ENCODE assay signal across 13 cellular contexts in the genomic region with DNA sequence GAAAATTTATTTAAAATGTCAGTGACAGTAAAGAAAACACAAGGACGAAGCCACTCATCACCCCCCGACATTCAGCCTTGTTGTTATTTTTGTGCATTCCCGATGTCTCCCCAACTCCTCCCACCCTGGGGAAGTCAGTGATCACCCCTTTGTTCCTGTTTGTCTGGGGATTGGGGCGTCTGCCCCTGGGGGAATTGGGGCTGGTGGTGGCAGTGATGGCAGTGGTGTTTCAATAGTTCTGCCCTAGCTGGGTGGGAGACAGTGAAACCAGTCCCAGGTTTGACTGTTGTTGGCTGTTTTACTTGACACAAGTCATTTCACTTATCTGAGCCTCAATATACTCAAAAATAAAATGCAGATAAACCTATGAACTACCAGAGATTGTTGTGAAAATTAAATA. TPM values are rescaled to one million over a fixed set of nuclear protein-coding genes. Genes with fewer than 3 reads are reported as not detected.
DNase-seq lines count a peak whose midpoint lies in the region; ATAC-seq and TF ChIP-seq lines count a peak whose summit lies in the region.
"Had no signal": no experiment of that assay in that cellular context is flagged by ENCODE, and none has a peak within 500 bp of the region (broad histone marks: within the 10 kb centered on the region; RNA-seq: fewer than 3 reads in every experiment).

No MANE protein-coding gene starts in this region.

- H3K4me2 ChIP-seq in SK-N-SH: 0 out of 2 replicates have a peak overlapping the region, but pooled peaks have one; percentile 23

- H3K4me3 Mint-ChIP-seq in effector memory CD8-positive, alpha-beta T cell: peak overlapping the region in 1 of 2 donors; percentile 58
- H3K4me3 Mint-ChIP-seq in stimulated activated memory B cell treated with anti-CD40 and anti-IgM and Interleukin-4, amounts not matched to agents 10 μg/mL and 1 μg/mL and 100 μg/mL, for 72 hours: peak overlapping the region; percentile 52

- H3K36me3 Mint-ChIP-seq in effector memory CD8-positive, alpha-beta T cell (ENCODE audit: insufficient read depth): peaks cover 22% of the 10 kb centered on the region
- H3K36me3 Mint-ChIP-seq in stimulated activated memory B cell treated with anti-CD40 and anti-IgM and Interleukin-4, amounts not matched to agents 10 μg/mL and 1 μg/mL and 100 μg/mL, for 72 hours: peaks cover 19% of the 10 kb centered on the region

- ATAC-seq in SK-N-SH treated with all-trans-retinoic acid at 6 μM for 48 hours: no peak
- no peak for ATAC-seq in Panc1
- ATAC-seq in effector memory CD8-positive, alpha-beta T cell (replicated peaks): no peak
- ATAC-seq in stimulated activated memory B cell treated with anti-CD40 and anti-IgM and Interleukin-4, amounts not matched to agents 10 μg/mL and 1 μg/mL and 100 μg/mL, for 72 hours: no peak

- TF ChIP-seq EP300 in SK-N-SH (IDR thresholded peaks at IDR 0.05; ENCODE audit: borderline replicate concordance in 1 of 2, low read depth in 1 of 2, low read length in 1 of 2): no peak

- peaks cover 48% of the 10 kb centered on the region for H3K79me2 ChIP-seq in SK-N-SH (ENCODE audit: insufficient read depth)

- H3K27me3 Mint-ChIP-seq in effector memory CD8-positive, alpha-beta T cell: no peaks in the 10 kb centered on the region
- no peaks in the 10 kb centered on the region for H3K27me3 Mint-ChIP-seq in stimulated activated memory B cell treated with anti-CD40 and anti-IgM and Interleukin-4, amounts not matched to agents 10 μg/mL and 1 μg/mL and 100 μg/mL, for 72 hours

- TF ChIP-seq RAD21 in SK-N-SH (IDR thresholded peaks at IDR 0.05; ENCODE audit: low read length): no peak

- H3K27ac ChIP-seq in SK-N-SH (ENCODE audit: low read depth in 2 of 2, low read length in 1 of 2) (peak overlapping the region in 1 of 2 experiments; percentile 76; a peak in 2 of 4 replicates), Panc1 (ENCODE audit: low read length) (peak overlapping the region; percentile 91)
- H3K27ac ChIP-seq: 22Rv1, SK-N-MC had no signal

- no peaks in the 10 kb centered on the region for H3K9me3 ChIP-seq in SK-N-SH
- H3K9me3 ChIP-seq in Panc1 (ENCODE audit: control insufficient read depth, insufficient read depth, low read depth, low read length): no peaks in the 10 kb centered on the region

- no TSS peak for BruUV-seq in Panc1 (replicated peaks; lab: Mats Ljungman, UMichigan)

- peaks cover 7 to 51% of the 10 kb centered on the region in 2 experiments; a peak in 3 of 4 replicates for H3K4me1 ChIP-seq in SK-N-SH (ENCODE audit: control insufficient read depth in 1 of 2, insufficient read depth in 2 of 2, low read depth in 1 of 2, low read length in 1 of 2)
- peaks cover 68% of the 10 kb centered on the region for H3K4me1 ChIP-seq in Panc1 (ENCODE audit: control insufficient read depth, insufficient read depth, low read length)

- WGBS in SK-N-SH (ENCODE audit: low lambda C conversion rate): 83% methylated on average over 4 of the region's 4 CpGs

- H3K4me3 ChIP-seq in SK-N-SH (ENCODE audit: low read depth in 2 of 2, low read length in 1 of 2) (no peak overlapping the region), Panc1 (ENCODE audit: low read depth in 2 of 2, low read length in 2 of 2) (no peak overlapping the region)
- H3K4me3 ChIP-seq: SK-N-MC had no signal

- peaks cover 34% of the 10 kb centered on the region for H3F3A ChIP-seq in SK-N-SH (replicated peaks; ENCODE audit: insufficient read depth)

- DNase-seq in SK-N-SH: no peak
- no peak for DNase-seq in Panc1 (ENCODE audit: low read depth, low spot score)
- DNase-seq in effector memory CD8-positive, alpha-beta T cell: no peak
- DNase-seq in GF-D8 (lab: John Stamatoyannopoulos, UW): no peak
- no peak for DNase-seq in GOT3 (lab: John Stamatoyannopoulos, UW)
- no peak for DNase-seq in stimulated activated CD4-positive, alpha-beta T cell treated with anti-CD3 and anti-CD28 coated beads, Interleukin-2, amount 100 ng/mL, for 24 hours
- DNase-seq: DMS79 treated with DMSO at 0.1 percent for 48 hours, NCI-H524 had no signal

- peak overlapping the region; percentile 96 to 99 for H3K27ac Mint-ChIP-seq in effector memory CD8-positive, alpha-beta T cell
- peak overlapping the region; percentile 91 for H3K27ac Mint-ChIP-seq in stimulated activated memory B cell treated with anti-CD40 and anti-IgM and Interleukin-4, amounts not matched to agents 10 μg/mL and 1 μg/mL and 100 μg/mL, for 72 hours

- CTCF ChIA-PET in SK-N-SH (lab: Yijun Ruan, JAX) (no interaction called here), Panc1 (lab: Charles Lee) (no interaction called here)

- no peak overlapping the region for H2AFZ ChIP-seq in SK-N-SH (ENCODE audit: low read depth)

- POLR2A ChIA-PET in SK-N-SH (lab: Yijun Ruan, JAX): no interaction called here
- POLR2A ChIA-PET in Panc1 (lab: Charles Lee): no interaction called here

- in situ Hi-C loops in Panc1 (cut with HindIII; ENCODE audit: low pct_unique_long_range_greater_than_20kb, low sequenced_read_pairs): no loop called here

- TF ChIP-seq CTCF in SK-N-SH (IDR thresholded peaks at IDR 0.05): no peak
- no peak for TF ChIP-seq CTCF in Panc1 (IDR thresholded peaks at IDR 0.05)

- H3K9ac ChIP-seq in SK-N-SH: peak overlapping the region; percentile 24; the same call in 1 of the 2 replicates

- intact Hi-C loops in Panc1 (cut with micrococcal nuclease; ENCODE audit: unreplicated experiment): no loop called here

- no peaks in the 10 kb centered on the region for H4K20me1 ChIP-seq in SK-N-SH (ENCODE audit: insufficient read depth)

- peaks cover 41 to 51% of the 10 kb centered on the region in 2 donors for H3K4me1 Mint-ChIP-seq in effector memory CD8-positive, alpha-beta T cell (ENCODE audit: low read depth in 2 of 2)
- H3K4me1 Mint-ChIP-seq in stimulated activated memory B cell treated with anti-CD40 and anti-IgM and Interleukin-4, amounts not matched to agents 10 μg/mL and 1 μg/mL and 100 μg/mL, for 72 hours: peaks cover 82% of the 10 kb centered on the region

- no peaks in the 10 kb centered on the region for H3K9me3 Mint-ChIP-seq in effector memory CD8-positive, alpha-beta T cell
- H3K9me3 Mint-ChIP-seq in stimulated activated memory B cell treated with anti-CD40 and anti-IgM and Interleukin-4, amounts not matched to agents 10 μg/mL and 1 μg/mL and 100 μg/mL, for 72 hours: no peaks in the 10 kb centered on the region

- no peaks in the 10 kb centered on the region for H3K9me2 ChIP-seq in SK-N-SH

- H3K36me3 ChIP-seq in SK-N-SH (replicated peaks in 1 of 2; ENCODE audit: control insufficient read depth in 1 of 2, insufficient read depth in 2 of 2, low read length in 1 of 2) (peaks cover 0 to 13% of the 10 kb centered on the region in 2 experiments), Panc1 (ENCODE audit: control insufficient read depth, insufficient read depth, low read length) (no peaks in the 10 kb centered on the region; the same call in 1 of the 2 replicates)
- H3K36me3 ChIP-seq: brain microvascular endothelial cell had no signal

- H3K27me3 ChIP-seq in SK-N-SH (ENCODE audit: insufficient read depth): no peaks in the 10 kb centered on the region
- no peaks in the 10 kb centered on the region for H3K27me3 ChIP-seq in Panc1 (ENCODE audit: control insufficient read depth, insufficient read depth, low read length)
- H3K27me3 ChIP-seq: brain microvascular endothelial cell had no signal

TF ChIP-seq in SK-N-SH, 30 proteins besides CTCF, POLR2A, EP300 and RAD21:
- TF ChIP-seq RCOR1 (IDR thresholded peaks at IDR 0.05; ENCODE audit: low read length) (no peak), POLR2AphosphoS5 (IDR thresholded peaks at IDR 0.05; ENCODE audit: low read depth, low read length) (no peak), MAX (IDR thresholded peaks at IDR 0.05; ENCODE audit: low read depth) (no peak), NFIC (IDR thresholded peaks at IDR 0.05; ENCODE audit: borderline replicate concordance) (no peak), MEF2A (IDR thresholded peaks at IDR 0.05; ENCODE audit: borderline replicate concordance, low read depth) (no peak), MXI1 (IDR thresholded peaks at IDR 0.05; ENCODE audit: low read depth, low read length) (no peak)

TF ChIP-seq in SK-N-SH treated with all-trans-retinoic acid at 6 μM for 48 hours, 23 proteins besides CTCF, POLR2A, EP300 and RAD21 (continues in another document):
- TF ChIP-seq, protein P1, sequence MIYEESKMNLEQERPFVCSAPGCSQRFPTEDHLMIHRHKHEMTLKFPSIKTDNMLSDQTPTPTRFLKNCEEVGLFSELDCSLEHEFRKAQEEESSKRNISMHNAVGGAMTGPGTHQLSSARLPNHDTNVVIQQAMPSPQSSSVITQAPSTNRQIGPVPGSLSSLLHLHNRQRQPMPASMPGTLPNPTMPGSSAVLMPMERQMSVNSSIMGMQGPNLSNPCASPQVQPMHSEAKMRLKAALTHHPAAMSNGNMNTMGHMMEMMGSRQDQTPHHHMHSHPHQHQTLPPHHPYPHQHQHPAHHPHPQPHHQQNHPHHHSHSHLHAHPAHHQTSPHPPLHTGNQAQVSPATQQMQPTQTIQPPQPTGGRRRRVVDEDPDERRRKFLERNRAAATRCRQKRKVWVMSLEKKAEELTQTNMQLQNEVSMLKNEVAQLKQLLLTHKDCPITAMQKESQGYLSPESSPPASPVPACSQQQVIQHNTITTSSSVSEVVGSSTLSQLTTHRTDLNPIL (CRISPR knock-in tag; IDR thresholded peaks at IDR 0.05; ENCODE audit: low read depth): no peak
- TF ChIP-seq ZNF8 (CRISPR knock-in tag; IDR thresholded peaks at IDR 0.05) (no peak), ARNTL (CRISPR knock-in tag; IDR thresholded peaks at IDR 0.05; ENCODE audit: borderline replicate concordance, low read depth) (no peak)

RNA-seq across cellular contexts. Expression of gene IRAK2, which starts 33.5 kb away (rescaled TPM):
- polyA plus RNA-seq in SK-N-SH (2012; rRNA removed): 7.7 and 8.6 TPM in 2 replicates
- 5.4 and 6.5 TPM in 2 replicates for polyA plus RNA-seq in SK-N-SH (2012; cell fraction: cytosol; rRNA removed)
- polyA plus RNA-seq in SK-N-SH (2012; cell fraction: nucleus; rRNA removed): 6.6 and 7.6 TPM in 2 replicates
- total RNA-seq in Panc1 (2021; ENCODE audit: unreplicated experiment): 25.1 TPM
- 15.8 TPM for polyA plus RNA-seq in Panc1 (2012; ENCODE audit: insufficient read length)

RNA-seq across cellular contexts. Expression of gene TATDN2, which starts 50.0 kb away (rescaled TPM):
- polyA plus RNA-seq in SK-N-SH (2012; rRNA removed): 14.7 and 17.8 TPM in 2 replicates
- polyA plus RNA-seq in SK-N-SH (2012; cell fraction: cytosol; rRNA removed): 12.8 and 15.2 TPM in 2 replicates
- polyA plus RNA-seq in SK-N-SH (2012; cell fraction: nucleus; rRNA removed): 18.3 and 22.1 TPM in 2 replicates
- 30.4 TPM for total RNA-seq in Panc1 (2021; ENCODE audit: unreplicated experiment)
- polyA plus RNA-seq in Panc1 (2012; ENCODE audit: insufficient read length): 19.4 TPM

RNA-seq across cellular contexts. Expression of gene VHL, which starts 56.6 kb away (rescaled TPM):
- 9.2 and 10.2 TPM in 2 replicates for polyA plus RNA-seq in SK-N-SH (2012; rRNA removed)
- polyA plus RNA-seq in SK-N-SH (2012; cell fraction: cytosol; rRNA removed): 14.2 TPM in 2 replicates
- 14.5 and 15.6 TPM in 2 replicates for polyA plus RNA-seq in SK-N-SH (2012; cell fraction: nucleus; rRNA removed)
- total RNA-seq in Panc1 (2021; ENCODE audit: unreplicated experiment): 47.1 TPM
- 28.1 TPM for polyA plus RNA-seq in Panc1 (2012; ENCODE audit: insufficient read length)
